Comparison of ENCODE assay signal across 9 cellular contexts in genomic region chr11:65653229-65654225, GRCh38. TPM values are rescaled to one million over a fixed set of nuclear protein-coding genes. Genes with fewer than 3 reads are reported as not detected.
DNase-seq lines count a peak whose midpoint lies in the region; ATAC-seq, FAIRE-seq and TF ChIP-seq lines count a peak whose summit lies in the region.
"Had no signal": no experiment of that assay in that cellular context is flagged by ENCODE, and none has a peak within 500 bp of the region (broad histone marks: within the 10 kb centered on the region; RNA-seq: fewer than 3 reads in every experiment).

No MANE protein-coding gene starts in this region.

- H3K9me3 ChIP-seq in A549 (no peaks in the 10 kb centered on the region), hepatocyte (ENCODE audit: low read depth) (no peaks in the 10 kb centered on the region), skeletal muscle tissue (ENCODE audit: control insufficient read depth in 3 of 3, low read length in 3 of 3) (no peaks in the 10 kb centered on the region)

- H3K9ac ChIP-seq in skeletal muscle tissue (ENCODE audit: low read depth in 1 of 3, low read length in 3 of 3): peak overlapping the region; percentile 88 to 93 (median 88)

- H3K9me3 Mint-ChIP-seq in GM23338: no peaks in the 10 kb centered on the region
- H3K9me3 Mint-ChIP-seq in activated CD4-positive, alpha-beta memory T cell treated with anti-CD3 and anti-CD28 coated beads for 36 hours: no peaks in the 10 kb centered on the region

- peak overlapping the region; percentile 83 for H3K4me2 ChIP-seq in A549
- H3K4me2 ChIP-seq in GM23338: peak overlapping the region; percentile 86
- peak overlapping the region; percentile 75 for H3K4me2 ChIP-seq in hepatocyte

- H3K4me1 ChIP-seq in A549 (peaks cover 17% of the 10 kb centered on the region), GM23338 (ENCODE audit: insufficient read depth) (peaks cover 13% of the 10 kb centered on the region), hepatocyte (ENCODE audit: insufficient read depth) (peaks cover 22% of the 10 kb centered on the region), skeletal muscle tissue (ENCODE audit: control insufficient read depth in 3 of 3, insufficient read depth in 3 of 3, low read length in 3 of 3) (peaks cover 26 to 46% (median 27%) of the 10 kb centered on the region in 3 donors)

- peak overlapping the region; percentile 78 for H3K4me3 Mint-ChIP-seq in GM23338
- H3K4me3 Mint-ChIP-seq in activated CD4-positive, alpha-beta memory T cell treated with anti-CD3 and anti-CD28 coated beads for 36 hours: peak overlapping the region; percentile 77

- H3K9me2 ChIP-seq in GM23338 (ENCODE audit: insufficient read depth) (no peaks in the 10 kb centered on the region), hepatocyte (replicated peaks; ENCODE audit: insufficient read depth) (no peaks in the 10 kb centered on the region)

- CTCF ChIA-PET in A549 (lab: Yijun Ruan, JAX): interaction anchor here (0.6 to 3.2 kb wide), 6 partner anchors 9 to 126 kb away, joined by 3 to 18 read pairs (median 6); partner anchors contain the start of gene RELA
- CTCF ChIA-PET in activated CD4-positive, alpha-beta memory T cell treated with anti-CD3 and anti-CD28 coated beads for 36 hours (lab: Charles Lee): interaction anchor here (0.6 to 3.3 kb wide), 12 partner anchors 8 to 536 kb away, joined by 3 to 18 read pairs (median 4); partner anchors contain the start of genes MUS81, RELA and SIPA1

- H3K4me1 Mint-ChIP-seq in GM23338: peaks cover 20% of the 10 kb centered on the region
- H3K4me1 Mint-ChIP-seq in activated CD4-positive, alpha-beta memory T cell treated with anti-CD3 and anti-CD28 coated beads for 36 hours (ENCODE audit: low read depth): peaks cover 54% of the 10 kb centered on the region

- H3K27me3 ChIP-seq in GM23338 (ENCODE audit: insufficient read depth) (no peaks in the 10 kb centered on the region), hepatocyte (no peaks in the 10 kb centered on the region), skeletal muscle tissue (ENCODE audit: control insufficient read depth in 3 of 3, insufficient read depth in 3 of 3, low read length in 3 of 3) (no peaks in the 10 kb centered on the region)

- TF ChIP-seq POLR2A in A549 (IDR thresholded peaks at IDR 0.05; ENCODE audit: low read length): no peak

- H3K4me3 ChIP-seq in A549 (peak overlapping the region; percentile 53; the same call in 2 of the 3 replicates), GM23338 (peak overlapping the region; percentile 54), hepatocyte (no peak overlapping the region), skeletal muscle tissue (ENCODE audit: low read length in 3 of 3) (peak overlapping the region; percentile 55 to 84 (median 82))

- peak overlapping the region; percentile 92 for H3K27ac ChIP-seq in A549
- H3K27ac ChIP-seq in GM23338 (ENCODE audit: low read depth): peak overlapping the region; percentile 97
- H3K27ac ChIP-seq in hepatocyte: peak overlapping the region; percentile 98
- peak overlapping the region; percentile 93 for H3K27ac ChIP-seq in skeletal muscle tissue (ENCODE audit: low read depth, low read length)

- H4K20me1 ChIP-seq in GM23338 (replicated peaks; ENCODE audit: insufficient read depth) (peaks cover 5% of the 10 kb centered on the region; the same call in 1 of the 2 replicates), hepatocyte (ENCODE audit: insufficient read depth, poor library complexity, severe bottlenecking) (no peaks in the 10 kb centered on the region)

- peaks cover 16% of the 10 kb centered on the region; the same call in 1 of the 2 replicates for H3K36me3 ChIP-seq in GM23338 (ENCODE audit: insufficient read depth)
- H3K36me3 ChIP-seq in hepatocyte (replicated peaks; ENCODE audit: insufficient read depth, low read depth): no peaks in the 10 kb centered on the region
- H3K36me3 ChIP-seq in skeletal muscle tissue (ENCODE audit: control insufficient read depth in 3 of 3, insufficient read depth in 3 of 3, low read length in 3 of 3): peaks cover 45 to 54% (median 48%) of the 10 kb centered on the region in 3 donors

- H2AFZ ChIP-seq in GM23338: no peak overlapping the region
- no peak overlapping the region for H2AFZ ChIP-seq in hepatocyte

- no peak for DNase-seq in A549 (ENCODE audit: low read depth in 1 of 2, low spot score in 1 of 2)
- DNase-seq in GM23338 (ENCODE audit: low spot score): no peak
- DNase-seq in activated CD4-positive, alpha-beta memory T cell treated with anti-CD3 and anti-CD28 coated beads for 36 hours: no peak
- peak; percentile 34 for DNase-seq in hepatocyte (ENCODE audit: low spot score)
- DNase-seq in activated CD4-positive, CD25-positive, alpha-beta regulatory T cell treated with anti-CD3 and anti-CD28 coated beads, Interleukin-2, amount 50 U/mL, for 72 hours: no peak
- no peak for DNase-seq in retina

- peak in 1 of 2 experiments; percentile 0; a peak in 3 of 6 replicates for ATAC-seq in A549
- ATAC-seq in GM23338: no peak; the same call in 2 of the 3 replicates
- ATAC-seq in HG02938 (IDR thresholded peaks at IDR 0.05; ENCODE audit: unreplicated experiment): no peak

- intact Hi-C loops in activated CD4-positive, alpha-beta memory T cell treated with anti-CD3 and anti-CD28 coated beads for 36 hours (cut with micrococcal nuclease): loop anchor here (1.0 to 5.0 kb wide), 2 partner anchors 10 to 81 kb away; partner anchors contain the start of genes FAM89B and ZNRD2

- H3K27ac Mint-ChIP-seq in GM23338: peak overlapping the region; percentile 91
- H3K27ac Mint-ChIP-seq in activated CD4-positive, alpha-beta memory T cell treated with anti-CD3 and anti-CD28 coated beads for 36 hours: peak overlapping the region; percentile 93

- TF ChIP-seq RAD21 in A549 (conservative IDR thresholded peaks at IDR 0.05 in 1 of 2, IDR thresholded peaks at IDR 0.05 in 1 of 2): no peak

- TF ChIP-seq CTCF in A549 (IDR thresholded peaks at IDR 0.05) (no peak), GM23338 (conservative IDR thresholded peaks at IDR 0.05; ENCODE audit: low read depth in 2 of 2) (no peak), hepatocyte (IDR thresholded peaks at IDR 0.05; ENCODE audit: poor library complexity) (no peak)

- WGBS in A549 (ENCODE audit: missing lambda C conversion rate): 88% methylated on average over 12 of the region's 12 CpGs
- WGBS in hepatocyte (ENCODE audit: low lambda C conversion rate, missing lambda C conversion rate): 79% methylated on average over 12 of the region's 12 CpGs

- peaks cover 46% of the 10 kb centered on the region for H3K36me3 Mint-ChIP-seq in GM23338 (ENCODE audit: low read depth)
- peaks cover 52% of the 10 kb centered on the region for H3K36me3 Mint-ChIP-seq in activated CD4-positive, alpha-beta memory T cell treated with anti-CD3 and anti-CD28 coated beads for 36 hours

- H3K79me2 ChIP-seq in GM23338 (replicated peaks; ENCODE audit: insufficient read depth) (no peaks in the 10 kb centered on the region), hepatocyte (peaks cover 2% of the 10 kb centered on the region)

- H3K27me3 Mint-ChIP-seq in GM23338 (ENCODE audit: insufficient read depth, low read depth, poor library complexity): peaks cover 12% of the 10 kb centered on the region
- no peaks in the 10 kb centered on the region for H3K27me3 Mint-ChIP-seq in activated CD4-positive, alpha-beta memory T cell treated with anti-CD3 and anti-CD28 coated beads for 36 hours

- peaks cover 22% of the 10 kb centered on the region for H3F3A ChIP-seq in GM23338 (replicated peaks; ENCODE audit: low read depth)

- no peak for FAIRE-seq in A549 (lab: Jason Lieb, UNC)
- FAIRE-seq: islet of Langerhans had no signal

- POLR2A ChIA-PET in A549 (lab: Yijun Ruan, JAX): interaction anchor here (1.0 to 2.2 kb wide), 7 partner anchors 9 to 58 kb away, joined by 3 to 27 read pairs (median 5); partner anchors contain the start of genes KAT5, PCNX3, RELA and SIPA1
- POLR2A ChIA-PET in activated CD4-positive, alpha-beta memory T cell treated with anti-CD3 and anti-CD28 coated beads for 36 hours (lab: Charles Lee): interaction anchor here (0.7 to 3.4 kb wide), 9 partner anchors 9 to 217 kb away, joined by 3 to 28 read pairs (median 5); partner anchors contain the start of genes MAP3K11, PCNX3, RELA and RNASEH2C

- TF ChIP-seq EP300 in A549 (IDR thresholded peaks at IDR 0.05): no peak

RNA-seq across cellular contexts. Expression of gene RELA, which starts 9.2 kb away (rescaled TPM):
- 28.9 and 31.8 TPM in 2 replicates for polyA plus RNA-seq in A549 (2011; rRNA removed)
- 52.5 and 61.2 TPM in 2 replicates for polyA plus RNA-seq in A549 (2012; cell fraction: cytosol; rRNA removed)
- polyA plus RNA-seq in A549 (2012; cell fraction: nucleus; rRNA removed): 90.0 and 117 TPM in 2 replicates
- 50.7 to 55.8 TPM (median 55.1 TPM) in 3 replicates for polyA plus RNA-seq in A549 (2017; fragmentation: RNase III; extraction: RNeasy Plus Mini Kit Qiagen cat#74134 plus additional on column Dnase treatment)
- 44.1 and 63.9 TPM in 2 replicates for polyA minus RNA-seq in A549 (2011; rRNA and poly(A)+ RNA removed)
- 17.0 and 22.8 TPM in 2 replicates for total RNA-seq in GM23338 (2014; rRNA removed; shearing (Covaris generic))
- polyA plus RNA-seq in GM23338 (2016; fragmentation: Nextera tagmentation; extraction: Ambion mirVana): 12.9 and 18.5 TPM in 2 replicates
- 10 to 100 TPM; 74.9 to 76.5 TPM for total RNA-seq in activated CD4-positive, alpha-beta memory T cell treated with anti-CD3 and anti-CD28 coated beads for 36 hours
- total RNA-seq in hepatocyte: 28.1 and 32.7 TPM in 2 replicates
- polyA plus RNA-seq in hepatocyte: 64.6 and 68.7 TPM in 2 replicates
- 13.0 TPM for total RNA-seq in skeletal muscle tissue

RNA-seq across cellular contexts. Expression of gene SIPA1, which starts 15.6 kb away (rescaled TPM):
- polyA plus RNA-seq in A549 (2011; rRNA removed) (9.9 and 10.4 TPM in 2 replicates), A549 (2017; fragmentation: RNase III; extraction: RNeasy Plus Mini Kit Qiagen cat#74134 plus additional on column Dnase treatment) (16.9 to 21.3 TPM (median 17.4 TPM) in 3 replicates), GM23338 (2016; fragmentation: Nextera tagmentation; extraction: Ambion mirVana) (50.1 and 75.5 TPM in 2 replicates), hepatocyte (35.2 and 42.9 TPM in 2 replicates)
- polyA plus RNA-seq in A549 (2012; cell fraction: cytosol; rRNA removed): 20.3 and 32.5 TPM in 2 replicates
- 27.9 and 48.3 TPM in 2 replicates for polyA plus RNA-seq in A549 (2012; cell fraction: nucleus; rRNA removed)
- polyA minus RNA-seq in A549 (2011; rRNA and poly(A)+ RNA removed): 9.6 and 15.2 TPM in 2 replicates
- 54.6 and 56.7 TPM in 2 replicates for total RNA-seq in GM23338 (2014; rRNA removed; shearing (Covaris generic))
- total RNA-seq in activated CD4-positive, alpha-beta memory T cell treated with anti-CD3 and anti-CD28 coated beads for 36 hours: 100 to 1,000 TPM; 163 to 167 TPM
- total RNA-seq in hepatocyte (15.6 and 19.1 TPM in 2 replicates), skeletal muscle tissue (15.7 TPM)

RNA-seq across cellular contexts. Expression of gene PCNX3, which starts 38.0 kb away (rescaled TPM):
- polyA plus RNA-seq in A549 (2011; rRNA removed): 14.2 and 17.2 TPM in 2 replicates
- 37.5 and 49.6 TPM in 2 replicates for polyA plus RNA-seq in A549 (2012; cell fraction: cytosol; rRNA removed)
- 142 and 197 TPM in 2 replicates for polyA plus RNA-seq in A549 (2012; cell fraction: nucleus; rRNA removed)
- polyA plus RNA-seq in A549 (2017; fragmentation: RNase III; extraction: RNeasy Plus Mini Kit Qiagen cat#74134 plus additional on column Dnase treatment): 26.6 to 30.8 TPM (median 29.7 TPM) in 3 replicates
- polyA minus RNA-seq in A549 (2011; rRNA and poly(A)+ RNA removed): 22.9 and 35.0 TPM in 2 replicates
- 41.2 and 52.2 TPM in 2 replicates for total RNA-seq in GM23338 (2014; rRNA removed; shearing (Covaris generic))
- 7.3 and 8.7 TPM in 2 replicates for polyA plus RNA-seq in GM23338 (2016; fragmentation: Nextera tagmentation; extraction: Ambion mirVana)
- 10 to 100 TPM; 29.8 to 32.1 TPM for total RNA-seq in activated CD4-positive, alpha-beta memory T cell treated with anti-CD3 and anti-CD28 coated beads for 36 hours
- total RNA-seq in hepatocyte: 22.2 and 27.4 TPM in 2 replicates
- polyA plus RNA-seq in hepatocyte: 17.6 and 20.0 TPM in 2 replicates
- total RNA-seq in skeletal muscle tissue: 4.7 TPM

RNA-seq across cellular contexts. Expression of gene MAP3K11, which starts 39.5 kb away (rescaled TPM):
- polyA plus RNA-seq in A549 (2011; rRNA removed): 16.7 and 18.1 TPM in 2 replicates
- polyA plus RNA-seq in A549 (2012; cell fraction: cytosol; rRNA removed): 30.6 and 42.9 TPM in 2 replicates
- polyA plus RNA-seq in A549 (2012; cell fraction: nucleus; rRNA removed): 47.1 and 61.0 TPM in 2 replicates
- 30.9 to 34.9 TPM (median 34.5 TPM) in 3 replicates for polyA plus RNA-seq in A549 (2017; fragmentation: RNase III; extraction: RNeasy Plus Mini Kit Qiagen cat#74134 plus additional on column Dnase treatment)
- 35.2 and 53.1 TPM in 2 replicates for polyA minus RNA-seq in A549 (2011; rRNA and poly(A)+ RNA removed)
- 32.8 and 38.6 TPM in 2 replicates for total RNA-seq in GM23338 (2014; rRNA removed; shearing (Covaris generic))
- polyA plus RNA-seq in GM23338 (2016; fragmentation: Nextera tagmentation; extraction: Ambion mirVana): 19.8 and 20.8 TPM in 2 replicates
- total RNA-seq in activated CD4-positive, alpha-beta memory T cell treated with anti-CD3 and anti-CD28 coated beads for 36 hours: 10 to 100 TPM; 56.7 to 62.6 TPM
- 39.3 and 40.5 TPM in 2 replicates for total RNA-seq in hepatocyte
- polyA plus RNA-seq in hepatocyte: 55.3 and 59.5 TPM in 2 replicates
- 23.0 TPM for total RNA-seq in skeletal muscle tissue

RNA-seq across cellular contexts. Expression of gene KCNK7, which starts 57.9 kb away (rescaled TPM):
- 0.11 and 0.13 TPM in 2 replicates for polyA plus RNA-seq in A549 (2011; rRNA removed)
- polyA plus RNA-seq in A549 (2012; cell fraction: cytosol; rRNA removed): 0.61 and 0.74 TPM in 2 replicates
- 2.0 and 2.8 TPM in 2 replicates for polyA plus RNA-seq in A549 (2012; cell fraction: nucleus; rRNA removed)
- 0.49 to 0.50 TPM (median 0.50 TPM) in 3 replicates for polyA plus RNA-seq in A549 (2017; fragmentation: RNase III; extraction: RNeasy Plus Mini Kit Qiagen cat#74134 plus additional on column Dnase treatment)
- polyA minus RNA-seq in A549 (2011; rRNA and poly(A)+ RNA removed): 0.17 TPM in 1 of 2 replicates, not detected in the other
- not detected in 2 replicates for total RNA-seq in GM23338 (2014; rRNA removed; shearing (Covaris generic))
- polyA plus RNA-seq in GM23338 (2016; fragmentation: Nextera tagmentation; extraction: Ambion mirVana): 0.24 and 0.60 TPM in 2 replicates
- under 1 TPM; 0.29 to 0.31 TPM for total RNA-seq in activated CD4-positive, alpha-beta memory T cell treated with anti-CD3 and anti-CD28 coated beads for 36 hours
- not detected in 2 replicates for total RNA-seq in hepatocyte
- 0.37 TPM in 1 of 2 replicates, not detected in the other for polyA plus RNA-seq in hepatocyte
- not detected for total RNA-seq in skeletal muscle tissue
